8 cellular contexts compared by ENCODE assay signal in genomic region chr2:196640031-196640548, GRCh38. TPM values are rescaled to one million over a fixed set of nuclear protein-coding genes. Genes with fewer than 3 reads are reported as not detected.
A peak's percentile ranks its signal among the peaks of the same experiment; 100 is the strongest.
DNase-seq lines count a peak whose midpoint lies in the region; ATAC-seq and TF ChIP-seq lines count a peak whose summit lies in the region.

No MANE protein-coding gene starts in this region.

- no peak overlapping the region for H3K23ac ChIP-seq in neuronal stem cell (ENCODE audit: low read depth, low read length, poor library complexity)

- H3K4ac ChIP-seq in neuronal stem cell (ENCODE audit: low read length), result no peak overlapping the region

- H4K91ac ChIP-seq in neuronal stem cell (ENCODE audit: low read depth, low read length, poor library complexity), result no peak overlapping the region

- no peaks in the 10 kb centered on the region for H3K9me3 Mint-ChIP-seq in IgD-negative memory B cell

- peak overlapping the region; percentile 94 for H2AFZ ChIP-seq in neuronal stem cell (ENCODE audit: low read length)

- H3K4me2 ChIP-seq in DOHH2 (ENCODE audit: low read length) (peak overlapping the region; percentile 87), neuronal stem cell (ENCODE audit: insufficient read depth, low read length, poor library complexity, severe bottlenecking) (peak overlapping the region; percentile 49)

- H3K4me1 ChIP-seq in DOHH2 (ENCODE audit: control insufficient read depth, low read length) (peaks cover 23% of the 10 kb centered on the region), neuronal stem cell (ENCODE audit: control insufficient read depth in 2 of 2, insufficient read depth in 1 of 2, low read depth in 1 of 2, low read length in 2 of 2) (peaks cover 3 to 6% of the 10 kb centered on the region in 2 donors)

- H3K36me3 ChIP-seq in DOHH2 (ENCODE audit: control insufficient read depth, low read length) (peaks cover 17% of the 10 kb centered on the region), neuronal stem cell (replicated peaks in 1 of 2; ENCODE audit: control insufficient read depth in 2 of 2, insufficient read depth in 2 of 2, low read length in 2 of 2) (peaks cover 0 to under 1% of the 10 kb centered on the region in 2 donors)

- no peak overlapping the region for H2BK12ac ChIP-seq in neuronal stem cell (ENCODE audit: low read length)

- peak overlapping the region; percentile 51 for H3K27ac ChIP-seq in DOHH2 (ENCODE audit: low read depth, low read length)
- H3K27ac ChIP-seq in coronary artery, result peak overlapping the region in 1 of 2 donors; percentile 61
- H3K27ac ChIP-seq in neuronal stem cell (replicated peaks; ENCODE audit: low read length), result peak overlapping the region; percentile 88

- peaks cover 4% of the 10 kb centered on the region; the same call in 1 of the 2 replicates for H3F3A ChIP-seq in DOHH2 (ENCODE audit: control insufficient read depth, insufficient read depth)

- no CpG with 5 or more reads among the region's 12 CpGs for WGBS in neuronal stem cell (ENCODE audit: extremely low coverage in 2 of 2, insufficient read length in 2 of 2, insufficient replicate concordance in 1 of 2), 2 donors

- peak overlapping the region; percentile 97 for H3K4me3 ChIP-seq in DOHH2 (ENCODE audit: low read length)
- H3K4me3 ChIP-seq in coronary artery, result peak overlapping the region; percentile 90
- H3K4me3 ChIP-seq in neuronal stem cell (ENCODE audit: low read length in 2 of 2), result peak overlapping the region; percentile 72 to 87

- no peaks in the 10 kb centered on the region for H3K36me3 Mint-ChIP-seq in IgD-negative memory B cell

- peaks cover under 1% of the 10 kb centered on the region for H3K79me1 ChIP-seq in neuronal stem cell (ENCODE audit: low read depth, low read length)

- DNase-seq in coronary artery (ENCODE audit: low spot score) (no peak), neuronal stem cell (ENCODE audit: low spot score) (no peak), NCI-H2196 treated with DMSO at 0.1 percent for 48 hours (lab: John Stamatoyannopoulos, UW; ENCODE audit: unreplicated experiment) (no peak), ureter (ENCODE audit: low spot score) (no peak)
- DNase-seq in effector CD8-positive, alpha-beta T cell (lab: John Stamatoyannopoulos, UW), result no peak

- H3K14ac ChIP-seq in neuronal stem cell (ENCODE audit: low read length), result no peak overlapping the region

- peak overlapping the region in 2 of 3 donors; percentile 25 to 84 for H3K27ac Mint-ChIP-seq in IgD-negative memory B cell

- no peak overlapping the region for H2BK15ac ChIP-seq in neuronal stem cell (ENCODE audit: low read length)

- peaks cover 5 to 18% (median 13%) of the 10 kb centered on the region in 3 donors for H3K4me1 Mint-ChIP-seq in IgD-negative memory B cell

- no peak for ATAC-seq in HG02623 (IDR thresholded peaks at IDR 0.05; ENCODE audit: unreplicated experiment)

- no peak overlapping the region for H2BK120ac ChIP-seq in neuronal stem cell (ENCODE audit: low read depth, low read length)

- H3K18ac ChIP-seq in neuronal stem cell (ENCODE audit: low read length), result no peak overlapping the region

- peak overlapping the region; percentile 89 for H3K9ac ChIP-seq in neuronal stem cell (ENCODE audit: low read depth, low read length, poor library complexity)

- TF ChIP-seq CTCF in DOHH2 (IDR thresholded peaks at IDR 0.05; ENCODE audit: low read depth, low read length, poor library complexity, severe bottlenecking), result no peak
- no peak for TF ChIP-seq CTCF in coronary artery (IDR thresholded peaks at IDR 0.05)

- no peak overlapping the region for H2AK5ac ChIP-seq in neuronal stem cell (ENCODE audit: low read depth, low read length)

- H4K20me1 ChIP-seq in DOHH2 (ENCODE audit: control insufficient read depth, insufficient read depth, low read depth, low read length), result no peaks in the 10 kb centered on the region

- no peaks in the 10 kb centered on the region; the same call in 1 of the 2 replicates for H3K9me3 ChIP-seq in DOHH2 (ENCODE audit: control insufficient read depth, insufficient read depth, low read length)
- H3K9me3 ChIP-seq in neuronal stem cell (replicated peaks in 1 of 2; ENCODE audit: control insufficient read depth in 2 of 2, insufficient read depth in 1 of 2, low read depth in 1 of 2, low read length in 2 of 2), result peaks cover 0 to 8% of the 10 kb centered on the region in 2 donors

- H3K9me2 ChIP-seq in DOHH2 (replicated peaks; ENCODE audit: control insufficient read depth, low read length), result no peaks in the 10 kb centered on the region

- H2BK5ac ChIP-seq in neuronal stem cell (ENCODE audit: low read length), result no peak overlapping the region

- peaks cover 3% of the 10 kb centered on the region for H3K27me3 Mint-ChIP-seq in IgD-negative memory B cell

- H3K27me3 ChIP-seq in DOHH2 (ENCODE audit: control insufficient read depth, low read length) (no peaks in the 10 kb centered on the region; the same call in 1 of the 2 replicates), neuronal stem cell (ENCODE audit: control insufficient read depth in 3 of 3, insufficient read depth in 3 of 3, low read depth in 1 of 3, low read length in 3 of 3) (no peaks in the 10 kb centered on the region)

- no peak overlapping the region for H4K8ac ChIP-seq in neuronal stem cell (ENCODE audit: low read depth, low read length)

- H3K4me3 Mint-ChIP-seq in IgD-negative memory B cell, result peak overlapping the region; percentile 88 to 96 (median 92)

- H3K79me2 ChIP-seq in DOHH2 (ENCODE audit: control insufficient read depth, low read length), result peaks cover 56% of the 10 kb centered on the region

RNA-seq across cellular contexts. Expression of gene CCDC150, which starts 0.6 kb away (rescaled TPM):
- polyA plus RNA-seq in IgD-negative memory B cell, result 0.63 TPM
- 21.8 TPM for polyA plus RNA-seq in neuronal stem cell (2013, experiment 1 of 2)
- polyA plus RNA-seq in neuronal stem cell (2013, experiment 2 of 2), result 22.5 TPM
- total RNA-seq in ureter, result 1.4 TPM

RNA-seq across cellular contexts. Expression of gene HECW2, which starts 46.7 kb away (rescaled TPM):
- 0.05 TPM for polyA plus RNA-seq in IgD-negative memory B cell
- 2.3 TPM for polyA plus RNA-seq in neuronal stem cell (2013, experiment 1 of 2)
- polyA plus RNA-seq in neuronal stem cell (2013, experiment 2 of 2), result 2.2 TPM
- 23.3 TPM for total RNA-seq in ureter
